31 cellular contexts compared by ENCODE assay signal in genomic region chr20:37447688-37448087, GRCh38.
"Had no signal": no experiment of that assay in that cellular context is flagged by ENCODE, and none has a peak within 500 bp of the region (broad histone marks: within the 10 kb centered on the region; RNA-seq: fewer than 3 reads in every experiment).

No MANE protein-coding gene starts in this region.

- H3K27ac Mint-ChIP-seq: naive thymus-derived CD8-positive, alpha-beta T cell; natural killer cell treated with Interleukin-12 subunit alpha and Interleukin-12 subunit beta and Interleukin-15 and Interleukin-18, amount 100 ng/mL, for 72 hours; nephron progenitor cell; progenitor cell of endocrine pancreas; stimulated activated memory B cell treated with anti-CD40 and anti-IgM and Interleukin-4, amounts not matched to agents 10 μg/mL and 1 μg/mL and 100 μg/mL, for 72 hours; type B pancreatic cell had no signal

- H3K27ac ChIP-seq: ovary, parathyroid adenoma, psoas muscle, right lobe of liver, skin epidermis, spleen, suprapubic skin, testis, tibial artery, transverse colon, vagina had no signal

- H3K9me3 Mint-ChIP-seq: naive thymus-derived CD8-positive, alpha-beta T cell; natural killer cell treated with Interleukin-12 subunit alpha and Interleukin-12 subunit beta and Interleukin-15 and Interleukin-18, amount 100 ng/mL, for 72 hours; nephron progenitor cell; neural crest cell; stimulated activated memory B cell treated with anti-CD40 and anti-IgM and Interleukin-4, amounts not matched to agents 10 μg/mL and 1 μg/mL and 100 μg/mL, for 72 hours; stimulated activated naive CD8-positive, alpha-beta T cell treated with anti-CD3 and anti-CD28 coated beads, Interleukin-15, amount 100 ng/mL, for 72 hours; type B pancreatic cell had no signal

- DNase-seq: naive thymus-derived CD8-positive, alpha-beta T cell; nephron progenitor cell; occipital lobe; ovary; psoas muscle; right cardiac atrium; spleen; stimulated activated CD4-positive, alpha-beta T cell treated with anti-CD3 and anti-CD28 coated beads, Interleukin-12 subunit alpha, Interleukin-12 subunit beta, amount 100 ng/mL, for 4 hours; stimulated activated CD4-positive, alpha-beta T cell treated with anti-CD3 and anti-CD28 coated beads, Interleukin-1b, Interleukin-23, amount 100 ng/mL, for 48 hours; stimulated activated CD4-positive, alpha-beta T cell treated with anti-CD3 and anti-CD28 coated beads, Interleukin-4, amount 100 ng/mL, for 1 hour; stimulated activated CD4-positive, alpha-beta T cell treated with anti-CD3 and anti-CD28 coated beads, Interleukin-4, amount 100 ng/mL, for 4 hours; stimulated activated CD8-positive, alpha-beta memory T cell treated with anti-CD3 and anti-CD28 coated beads, Interleukin-4, amount 100 ng/mL, for 48 hours; stimulated activated naive CD4-positive, alpha-beta T cell; stimulated activated naive CD8-positive, alpha-beta T cell treated with anti-CD3 and anti-CD28 coated beads, Interleukin-15, amount 100 ng/mL, for 72 hours; stimulated activated naive CD8-positive, alpha-beta T cell treated with anti-CD3 and anti-CD28 coated beads, Interleukin-15, Interleukin-2, amounts not matched to agents 100 U/mL and 50 U/mL, for 24 hours; substantia nigra; testis; tibial artery; transverse colon had no signal

- H3K4me3 ChIP-seq: ovary, psoas muscle, right lobe of liver, skin epidermis, smooth muscle cell, spleen, suprapubic skin, testis, tibial artery, transverse colon, vagina had no signal

- H3K79me2 ChIP-seq: parathyroid adenoma had no signal

- H2AFZ ChIP-seq: parathyroid adenoma had no signal

- H3K27me3 ChIP-seq: ovary, right lobe of liver, spleen, testis, transverse colon, vagina had no signal

- ATAC-seq: naive thymus-derived CD8-positive, alpha-beta T cell; natural killer cell treated with Interleukin-12 subunit alpha and Interleukin-12 subunit beta and Interleukin-15 and Interleukin-18, amount 100 ng/mL, for 72 hours; psoas muscle; right lobe of liver; stimulated activated memory B cell treated with anti-CD40 and anti-IgM and Interleukin-4, amounts not matched to agents 10 μg/mL and 1 μg/mL and 100 μg/mL, for 72 hours; stimulated activated naive CD8-positive, alpha-beta T cell treated with anti-CD3 and anti-CD28 coated beads, Interleukin-15, amount 100 ng/mL, for 72 hours; stimulated activated naive CD8-positive, alpha-beta T cell treated with anti-CD3 and anti-CD28 coated beads, Interleukin-15, Interleukin-2, amounts not matched to agents 100 U/mL and 50 U/mL, for 24 hours had no signal

- H3K9me3 ChIP-seq: ovary, psoas muscle, right lobe of liver, spleen, suprapubic skin, testis, tibial artery, transverse colon, vagina had no signal

- H3K36me3 Mint-ChIP-seq: naive thymus-derived CD8-positive, alpha-beta T cell; natural killer cell treated with Interleukin-12 subunit alpha and Interleukin-12 subunit beta and Interleukin-15 and Interleukin-18, amount 100 ng/mL, for 72 hours; stimulated activated memory B cell treated with anti-CD40 and anti-IgM and Interleukin-4, amounts not matched to agents 10 μg/mL and 1 μg/mL and 100 μg/mL, for 72 hours; type B pancreatic cell had no signal

- H3K9ac ChIP-seq: parathyroid adenoma had no signal

- H3K27me3 Mint-ChIP-seq: naive thymus-derived CD8-positive, alpha-beta T cell; natural killer cell treated with Interleukin-12 subunit alpha and Interleukin-12 subunit beta and Interleukin-15 and Interleukin-18, amount 100 ng/mL, for 72 hours; stimulated activated memory B cell treated with anti-CD40 and anti-IgM and Interleukin-4, amounts not matched to agents 10 μg/mL and 1 μg/mL and 100 μg/mL, for 72 hours; stimulated activated naive CD8-positive, alpha-beta T cell treated with anti-CD3 and anti-CD28 coated beads, Interleukin-15, amount 100 ng/mL, for 72 hours had no signal

- H3K4me3 Mint-ChIP-seq: naive thymus-derived CD8-positive, alpha-beta T cell; natural killer cell treated with Interleukin-12 subunit alpha and Interleukin-12 subunit beta and Interleukin-15 and Interleukin-18, amount 100 ng/mL, for 72 hours; nephron progenitor cell; neural crest cell; stimulated activated memory B cell treated with anti-CD40 and anti-IgM and Interleukin-4, amounts not matched to agents 10 μg/mL and 1 μg/mL and 100 μg/mL, for 72 hours; stimulated activated naive CD8-positive, alpha-beta T cell treated with anti-CD3 and anti-CD28 coated beads, Interleukin-15, amount 100 ng/mL, for 72 hours; type B pancreatic cell had no signal

- H3K36me3 ChIP-seq: ovary, right lobe of liver, spleen, suprapubic skin, tibial artery, transverse colon, vagina had no signal

- FAIRE-seq: urothelium cell line had no signal

- H3K4me1 Mint-ChIP-seq: nephron progenitor cell; neural crest cell; stimulated activated memory B cell treated with anti-CD40 and anti-IgM and Interleukin-4, amounts not matched to agents 10 μg/mL and 1 μg/mL and 100 μg/mL, for 72 hours; stimulated activated naive CD8-positive, alpha-beta T cell treated with anti-CD3 and anti-CD28 coated beads, Interleukin-15, amount 100 ng/mL, for 72 hours had no signal

- H3K4me2 ChIP-seq: smooth muscle cell had no signal

- H3K4me1 ChIP-seq: parathyroid adenoma, psoas muscle, right lobe of liver, spleen, suprapubic skin, testis, tibial artery, transverse colon, vagina had no signal
